28 cellular contexts compared by ENCODE assay signal in genomic region chr22:35292786-35293185, GRCh38.
"Had no signal": no experiment of that assay in that cellular context is flagged by ENCODE, and none has a peak within 500 bp of the region (broad histone marks: within the 10 kb centered on the region; RNA-seq: fewer than 3 reads in every experiment).

No MANE protein-coding gene starts in this region.

- H3K27me3 ChIP-seq: breast epithelium, esophagus squamous epithelium, pancreas, right atrium auricular region, vagina had no signal

- H3K9me3 ChIP-seq: breast epithelium, esophagus squamous epithelium, left ventricle myocardium inferior, pancreas, prostate gland, right atrium auricular region, thoracic aorta, vagina had no signal

- H3K27me3 Mint-ChIP-seq: activated CD4-positive, alpha-beta T cell treated with anti-CD3 and anti-CD28 coated beads for 36 hours; activated CD8-positive, alpha-beta memory T cell treated with anti-CD3 and anti-CD28 coated beads, Interleukin-2, amount 10 ng/mL, durations not matched to agents 7 days and 5 days; activated naive CD8-positive, alpha-beta T cell treated with anti-CD3 and anti-CD28 coated beads for 36 hours; dendritic cell treated with granulocyte-macrophage colony-stimulating factor and Interleukin-4, amounts not matched to agents 40 ng/mL and 50 ng/mL, for 4 days; naive B cell; type B pancreatic cell had no signal

- H3K27ac Mint-ChIP-seq: activated CD4-positive, alpha-beta T cell treated with anti-CD3 and anti-CD28 coated beads for 36 hours; activated CD8-positive, alpha-beta memory T cell treated with anti-CD3 and anti-CD28 coated beads, Interleukin-2, amount 10 ng/mL, durations not matched to agents 7 days and 5 days; activated CD8-positive, alpha-beta T cell treated with anti-CD3 and anti-CD28 coated beads, Interleukin-2, amount 10 ng/mL, durations not matched to agents 7 days and 5 days; activated naive CD4-positive, alpha-beta T cell treated with anti-CD3 and anti-CD28 coated beads for 36 hours; activated naive CD8-positive, alpha-beta T cell treated with anti-CD3 and anti-CD28 coated beads for 36 hours; dendritic cell treated with granulocyte-macrophage colony-stimulating factor and Interleukin-4, amounts not matched to agents 40 ng/mL and 50 ng/mL, for 4 days; T-helper 2 cell treated with Interferon-gamma antibody and Interleukin-4, amounts not matched to agents 5 μg/mL and 100 μg/mL, for 36 hours; type B pancreatic cell had no signal

- H3K4me1 Mint-ChIP-seq: activated CD8-positive, alpha-beta memory T cell treated with anti-CD3 and anti-CD28 coated beads, Interleukin-2, amount 10 ng/mL, durations not matched to agents 7 days and 5 days; activated naive CD8-positive, alpha-beta T cell treated with anti-CD3 and anti-CD28 coated beads for 36 hours; naive B cell; neural crest cell had no signal

- H3K9me3 Mint-ChIP-seq: activated naive CD4-positive, alpha-beta T cell treated with anti-CD3 and anti-CD28 coated beads for 36 hours; activated naive CD8-positive, alpha-beta T cell treated with anti-CD3 and anti-CD28 coated beads for 36 hours; dendritic cell treated with granulocyte-macrophage colony-stimulating factor and Interleukin-4, amounts not matched to agents 40 ng/mL and 50 ng/mL, for 4 days; naive B cell; neural crest cell; T-helper 2 cell treated with Interferon-gamma antibody and Interleukin-4, amounts not matched to agents 5 μg/mL and 100 μg/mL, for 36 hours; type B pancreatic cell had no signal

- ATAC-seq: activated CD4-positive, alpha-beta T cell treated with anti-CD3 and anti-CD28 coated beads for 36 hours; activated CD8-positive, alpha-beta memory T cell treated with anti-CD3 and anti-CD28 coated beads, Interleukin-2, amount 10 ng/mL, durations not matched to agents 7 days and 5 days; activated CD8-positive, alpha-beta T cell treated with anti-CD3 and anti-CD28 coated beads, Interleukin-2, amount 10 ng/mL, durations not matched to agents 7 days and 5 days; pancreas had no signal

- H3K4me3 Mint-ChIP-seq: activated CD4-positive, alpha-beta T cell treated with anti-CD3 and anti-CD28 coated beads for 36 hours; activated CD8-positive, alpha-beta memory T cell treated with anti-CD3 and anti-CD28 coated beads, Interleukin-2, amount 10 ng/mL, durations not matched to agents 7 days and 5 days; activated CD8-positive, alpha-beta T cell treated with anti-CD3 and anti-CD28 coated beads, Interleukin-2, amount 10 ng/mL, durations not matched to agents 7 days and 5 days; activated naive CD4-positive, alpha-beta T cell treated with anti-CD3 and anti-CD28 coated beads for 36 hours; activated naive CD8-positive, alpha-beta T cell treated with anti-CD3 and anti-CD28 coated beads for 36 hours; dendritic cell treated with granulocyte-macrophage colony-stimulating factor and Interleukin-4, amounts not matched to agents 40 ng/mL and 50 ng/mL, for 4 days; naive B cell; neural crest cell; T-helper 2 cell treated with Interferon-gamma antibody and Interleukin-4, amounts not matched to agents 5 μg/mL and 100 μg/mL, for 36 hours; type B pancreatic cell had no signal

- H3K27ac ChIP-seq: breast epithelium, epithelial cell of prostate, esophagus squamous epithelium, left ventricle myocardium inferior, pancreas, prostate gland, right atrium auricular region, thoracic aorta, vagina had no signal

- H3K4me1 ChIP-seq: breast epithelium, esophagus squamous epithelium, left ventricle myocardium inferior, pancreas, prostate gland, right atrium auricular region, vagina had no signal

- H3K4me3 ChIP-seq: breast epithelium, esophagus squamous epithelium, left ventricle myocardium inferior, lung, pancreas, prostate gland, right atrium auricular region, thoracic aorta, vagina had no signal

- DNase-seq: activated CD4-positive, alpha-beta T cell treated with anti-CD3 and anti-CD28 coated beads for 36 hours; activated CD4-positive, CD25-positive, alpha-beta regulatory T cell; activated CD8-positive, alpha-beta memory T cell treated with anti-CD3 and anti-CD28 coated beads, Interleukin-2, amount 10 ng/mL, durations not matched to agents 7 days and 5 days; activated CD8-positive, alpha-beta T cell treated with anti-CD3 and anti-CD28 coated beads, Interleukin-2, amount 10 ng/mL, durations not matched to agents 7 days and 5 days; activated effector memory CD4-positive, alpha-beta T cell treated with anti-CD3 and anti-CD28 coated beads, Interleukin-2, amount 50 U/mL, for 16 hours; activated naive CD4-positive, alpha-beta T cell treated with anti-CD3 and anti-CD28 coated beads for 36 hours; activated naive CD8-positive, alpha-beta T cell treated with anti-CD3 and anti-CD28 coated beads for 36 hours; central memory CD4-positive, alpha-beta T cell; effector CD4-positive, alpha-beta T cell; esophagus squamous epithelium; left ventricle myocardium inferior; naive B cell; nucleus accumbens; pancreas; stimulated activated CD4-positive, alpha-beta T cell treated with anti-CD3 and anti-CD28 coated beads, Interleukin-15, amount 100 ng/mL, for 24 hours; stimulated activated CD4-positive, alpha-beta T cell treated with anti-CD3 and anti-CD28 coated beads, Interleukin-2, amount 100 ng/mL, for 24 hours; stimulated activated naive CD4-positive, alpha-beta T cell treated with Interleukin-2 at 50 U/mL for 16 hours had no signal
